In the genomic region with DNA sequence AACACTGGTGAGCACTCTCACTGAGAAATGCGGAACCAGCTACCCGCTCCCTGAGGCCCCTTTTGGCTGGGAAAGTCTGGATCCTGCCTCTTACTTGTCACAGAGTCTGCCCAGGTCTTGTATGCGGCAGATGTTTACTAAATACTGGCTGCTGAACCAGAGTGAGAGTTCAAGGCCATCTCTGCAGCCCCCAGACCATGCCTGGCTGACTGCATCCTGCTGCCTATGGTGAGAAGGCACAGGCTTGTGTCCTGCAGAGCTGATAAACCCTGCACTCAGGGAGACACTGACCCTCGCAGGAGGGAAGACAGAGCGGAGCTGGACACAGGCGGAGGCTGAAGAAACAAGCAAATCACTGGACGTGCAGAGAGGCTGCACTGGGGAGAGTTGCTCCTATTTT, we compare ENCODE assay signal across 27 cellular contexts. TPM values are rescaled to one million over a fixed set of nuclear protein-coding genes. Genes with fewer than 3 reads are reported as not detected.
DNase-seq lines count a peak whose midpoint lies in the region; ATAC-seq, FAIRE-seq and TF ChIP-seq lines count a peak whose summit lies in the region.
"Had no signal": no experiment of that assay in that cellular context is flagged by ENCODE, and none has a peak within 500 bp of the region (broad histone marks: within the 10 kb centered on the region; RNA-seq: fewer than 3 reads in every experiment).

No MANE protein-coding gene starts in this region.

- ATAC-seq in SK-N-SH treated with all-trans-retinoic acid at 6 μM for 48 hours (no peak; the same call in 2 of the 3 replicates), HG03108 (IDR thresholded peaks at IDR 0.05; ENCODE audit: unreplicated experiment) (no peak)
- ATAC-seq: Right ventricle myocardium inferior had no signal

- no peak overlapping the region for H2AFZ ChIP-seq in SK-N-SH (ENCODE audit: low read depth)

- H3K4me2 ChIP-seq in SK-N-SH, result no peak overlapping the region

- TF ChIP-seq CTCF in SK-N-SH (IDR thresholded peaks at IDR 0.05), result no peak
- no peak for TF ChIP-seq CTCF in endodermal cell (conservative IDR thresholded peaks at IDR 0.05)
- no peak for TF ChIP-seq CTCF in kidney (IDR thresholded peaks at IDR 0.05; ENCODE audit: borderline replicate concordance, extremely low read depth, insufficient read depth)

- H3K27me3 ChIP-seq in SK-N-SH (ENCODE audit: insufficient read depth) (no peaks in the 10 kb centered on the region), endodermal cell (ENCODE audit: control insufficient read depth, insufficient read depth, low read length, poor library complexity, severe bottlenecking) (no peaks in the 10 kb centered on the region)
- H3K27me3 ChIP-seq: MG63 had no signal

- no peaks in the 10 kb centered on the region for H3K9me3 ChIP-seq in SK-N-SH
- no peaks in the 10 kb centered on the region for H3K9me3 ChIP-seq in KOPT-K1 (ENCODE audit: insufficient read depth, low read length, poor library complexity, severe bottlenecking)
- H3K9me3 ChIP-seq in endodermal cell (ENCODE audit: control insufficient read depth, low read length), result no peaks in the 10 kb centered on the region
- no peaks in the 10 kb centered on the region for H3K9me3 ChIP-seq in kidney (ENCODE audit: control insufficient read depth in 1 of 2, low read length in 2 of 2)
- H3K9me3 ChIP-seq: HAP-1, MG63 had no signal

- intact Hi-C loops in posterior vena cava (cut with DNase I) (no loop called here), kidney (cut with DNase I) (no loop called here)

- TF ChIP-seq EP300 in SK-N-SH (IDR thresholded peaks at IDR 0.05; ENCODE audit: borderline replicate concordance in 1 of 2, low read depth in 1 of 2, low read length in 1 of 2), result no peak; a peak in 1 of 4 replicates

- H3K36me3 Mint-ChIP-seq in endodermal cell (ENCODE audit: low read depth), result peaks cover 6% of the 10 kb centered on the region
- H3K36me3 Mint-ChIP-seq: CD14-positive monocyte had no signal

- no peaks in the 10 kb centered on the region for H3K36me3 ChIP-seq in SK-N-SH (replicated peaks in 1 of 2; ENCODE audit: control insufficient read depth in 1 of 2, insufficient read depth in 2 of 2, low read length in 1 of 2)
- peaks cover 62% of the 10 kb centered on the region for H3K36me3 ChIP-seq in KOPT-K1 (ENCODE audit: insufficient read depth, low read length)
- H3K36me3 ChIP-seq in endodermal cell (ENCODE audit: control insufficient read depth, insufficient read depth, low read length), result no peaks in the 10 kb centered on the region
- H3K36me3 ChIP-seq in kidney (ENCODE audit: control insufficient read depth in 1 of 2, insufficient read depth in 2 of 2, low read length in 2 of 2), result no peaks in the 10 kb centered on the region
- H3K36me3 ChIP-seq: HAP-1, MG63 had no signal

- H3K4me1 ChIP-seq in SK-N-SH (ENCODE audit: control insufficient read depth in 1 of 2, insufficient read depth in 2 of 2, low read depth in 1 of 2, low read length in 1 of 2) (peaks cover 0 to 74% of the 10 kb centered on the region in 2 experiments; a peak in 2 of 4 replicates), endodermal cell (ENCODE audit: control insufficient read depth, insufficient read depth, low read length) (peaks cover 16% of the 10 kb centered on the region), kidney (ENCODE audit: control insufficient read depth in 1 of 2, insufficient read depth in 1 of 2, low read depth in 1 of 2, low read length in 2 of 2) (no peaks in the 10 kb centered on the region)
- H3K4me1 ChIP-seq: HAP-1 had no signal

- no peak; the same call in 1 of the 2 replicates for TF ChIP-seq RAD21 in SK-N-SH (IDR thresholded peaks at IDR 0.05; ENCODE audit: low read length)

- CTCF ChIA-PET in SK-N-SH (lab: Yijun Ruan, JAX), result interaction anchor here (0.9 to 2.7 kb wide), 6 partner anchors 10 to 155 kb away, joined by 3 to 9 read pairs (median 4); no protein-coding TSS in a partner anchor

- WGBS in SK-N-SH (ENCODE audit: low lambda C conversion rate), result 33% methylated on average over 7 of the region's 7 CpGs
- 85 to 94% methylated on average over 7 of the region's 7 CpGs for WGBS in endodermal cell (ENCODE audit: insufficient coverage in 1 of 2, insufficient read length in 1 of 2), 2 experiments

- peaks cover 33% of the 10 kb centered on the region for H3K4me1 Mint-ChIP-seq in endodermal cell
- H3K4me1 Mint-ChIP-seq: CD14-positive monocyte had no signal

- no peaks in the 10 kb centered on the region for H3K27me3 Mint-ChIP-seq in endodermal cell (ENCODE audit: insufficient read depth)

- H3K27ac Mint-ChIP-seq in endodermal cell, result no peak overlapping the region
- H3K27ac Mint-ChIP-seq: CD14-positive monocyte had no signal

- H3K9ac ChIP-seq in SK-N-SH (no peak overlapping the region), endodermal cell (ENCODE audit: extremely low read depth, low read length, poor library complexity, severe bottlenecking) (no peak overlapping the region), kidney (ENCODE audit: low read length in 2 of 2) (no peak overlapping the region)

- H3K79me2 ChIP-seq in SK-N-SH (ENCODE audit: insufficient read depth), result no peaks in the 10 kb centered on the region

- peak overlapping the region in 1 of 2 experiments; percentile 94; a peak in 2 of 4 replicates for H3K27ac ChIP-seq in SK-N-SH (ENCODE audit: low read depth in 2 of 2, low read length in 1 of 2)
- peak overlapping the region; percentile 12 for H3K27ac ChIP-seq in KOPT-K1 (ENCODE audit: low read depth, low read length, poor library complexity, severe bottlenecking)
- no peak overlapping the region for H3K27ac ChIP-seq in endodermal cell (ENCODE audit: low read depth, low read length)
- no peak overlapping the region for H3K27ac ChIP-seq in kidney (ENCODE audit: low read depth in 2 of 2, low read length in 2 of 2)
- H3K27ac ChIP-seq: 22Rv1, HL-60 had no signal

- DNase-seq in SK-N-SH, result peak; percentile 80
- peak; percentile 59 for DNase-seq in endodermal cell
- DNase-seq in posterior vena cava (ENCODE audit: low spot score), result peak; percentile 45
- DNase-seq in NCI-H526 (lab: John Stamatoyannopoulos, UW), result no peak
- no peak for DNase-seq in kidney
- DNase-seq: DND-41, IMR-90, Kasumi-1, MG63, NCI-H1048, NCI-H1436 treated with DMSO at 0.1 percent for 48 hours, NCI-H2029 treated with DMSO at 0.1 percent for 48 hours, NCI-H2171, NCI-H446, NCI-H69 had no signal

- H3K9me2 ChIP-seq in SK-N-SH, result no peaks in the 10 kb centered on the region

- POLR2A ChIA-PET in SK-N-SH (lab: Yijun Ruan, JAX), result interaction anchor here (0.6 to 1.3 kb wide), 4 partner anchors 8 to 18 kb away, joined by 3 to 4 read pairs (median 3); no protein-coding TSS in a partner anchor

- no peaks in the 10 kb centered on the region for H3K9me3 Mint-ChIP-seq in endodermal cell
- H3K9me3 Mint-ChIP-seq: CD14-positive monocyte had no signal

- H3K4me3 ChIP-seq in SK-N-SH (ENCODE audit: low read depth in 2 of 2, low read length in 1 of 2) (no peak overlapping the region), endodermal cell (ENCODE audit: low read length) (no peak overlapping the region), kidney (ENCODE audit: low read length in 2 of 2) (no peak overlapping the region)
- H3K4me3 ChIP-seq: HAP-1, MG63 had no signal

- no peaks in the 10 kb centered on the region for H3F3A ChIP-seq in SK-N-SH (replicated peaks; ENCODE audit: insufficient read depth)

- H3K4me3 Mint-ChIP-seq in endodermal cell, result no peak overlapping the region
- H3K4me3 Mint-ChIP-seq: CD14-positive monocyte had no signal

- FAIRE-seq in kidney (lab: Jason Lieb, UNC), result no peak
- FAIRE-seq: G401.6, RCC 7860 had no signal

- no peaks in the 10 kb centered on the region for H4K20me1 ChIP-seq in SK-N-SH (ENCODE audit: insufficient read depth)

TF ChIP-seq in SK-N-SH, 30 proteins besides CTCF, POLR2A, EP300 and RAD21:
- TF ChIP-seq MXI1 (IDR thresholded peaks at IDR 0.05; ENCODE audit: low read depth, low read length), result peak; percentile 53; the same call in 1 of the 2 replicates
- TF ChIP-seq FOXJ3 (CRISPR knock-in tag; IDR thresholded peaks at IDR 0.05), result 0 out of 2 replicates have a peak, but pooled peaks have one; percentile 40
- no peak for TF ChIP-seq NRF1 (IDR thresholded peaks at IDR 0.05; ENCODE audit: low read depth, low read length)
- TF ChIP-seq GABPA (IDR thresholded peaks at IDR 0.05; ENCODE audit: low read depth), result no peak
- TF ChIP-seq GATA2 (CRISPR knock-in tag; IDR thresholded peaks at IDR 0.05), result peak; percentile 35; the same call in 1 of the 2 replicates

TF ChIP-seq in SK-N-SH treated with all-trans-retinoic acid at 6 μM for 48 hours, 23 proteins besides CTCF, POLR2A, EP300 and RAD21 (continues in another document):
- no peak for TF ChIP-seq SNAI2 (CRISPR knock-in tag; IDR thresholded peaks at IDR 0.05)
- TF ChIP-seq OSR1 (CRISPR knock-in tag; IDR thresholded peaks at IDR 0.05), result no peak
- no peak for TF ChIP-seq ARNTL (CRISPR knock-in tag; IDR thresholded peaks at IDR 0.05; ENCODE audit: borderline replicate concordance, low read depth)
- no peak for TF ChIP-seq CREB5 (CRISPR knock-in tag; IDR thresholded peaks at IDR 0.05; ENCODE audit: low read depth)
- no peak for TF ChIP-seq ZFP3 (CRISPR knock-in tag; IDR thresholded peaks at IDR 0.05)

RNA-seq across cellular contexts. Expression of gene JAKMIP1, which starts 46.5 kb away (rescaled TPM):
- polyA plus RNA-seq in SK-N-SH (2012; rRNA removed), result 0.54 and 1.0 TPM in 2 replicates
- polyA plus RNA-seq in SK-N-SH (2012; cell fraction: cytosol; rRNA removed), result 0.98 and 1.7 TPM in 2 replicates
- polyA plus RNA-seq in SK-N-SH (2012; cell fraction: nucleus; rRNA removed), result 0.17 and 0.63 TPM in 2 replicates
- total RNA-seq in endodermal cell, result 10 to 100 TPM; 10.4 to 11.2 TPM
- 2.0 TPM for polyA plus RNA-seq in endodermal cell (2013, experiment 1 of 2)
- 3.6 TPM for polyA plus RNA-seq in endodermal cell (2013, experiment 2 of 2)
- total RNA-seq in posterior vena cava, result under 1 TPM; 0.14 TPM
- total RNA-seq in kidney, result 0.69 TPM
- polyA plus RNA-seq in kidney (ENCODE audit: insufficient read depth, low read depth, low replicate concordance), result not detected
- total RNA-seq: HT1080, IMR-90, Right ventricle myocardium inferior had no signal
- polyA plus RNA-seq: AG04450, IMR-90 had no signal

Comparison
In these comparisons a context has a peak if more than half of its experiments do, and no peak if none do; other contexts are left out.
1. DNase-seq: peak in SK-N-SH (single experiment), endodermal cell (single experiment) and posterior vena cava (single experiment); none in NCI-H526 (0 of 2) and kidney (single experiment).